Comparison of ENCODE assay signal across 8 cellular contexts in the genomic region with DNA sequence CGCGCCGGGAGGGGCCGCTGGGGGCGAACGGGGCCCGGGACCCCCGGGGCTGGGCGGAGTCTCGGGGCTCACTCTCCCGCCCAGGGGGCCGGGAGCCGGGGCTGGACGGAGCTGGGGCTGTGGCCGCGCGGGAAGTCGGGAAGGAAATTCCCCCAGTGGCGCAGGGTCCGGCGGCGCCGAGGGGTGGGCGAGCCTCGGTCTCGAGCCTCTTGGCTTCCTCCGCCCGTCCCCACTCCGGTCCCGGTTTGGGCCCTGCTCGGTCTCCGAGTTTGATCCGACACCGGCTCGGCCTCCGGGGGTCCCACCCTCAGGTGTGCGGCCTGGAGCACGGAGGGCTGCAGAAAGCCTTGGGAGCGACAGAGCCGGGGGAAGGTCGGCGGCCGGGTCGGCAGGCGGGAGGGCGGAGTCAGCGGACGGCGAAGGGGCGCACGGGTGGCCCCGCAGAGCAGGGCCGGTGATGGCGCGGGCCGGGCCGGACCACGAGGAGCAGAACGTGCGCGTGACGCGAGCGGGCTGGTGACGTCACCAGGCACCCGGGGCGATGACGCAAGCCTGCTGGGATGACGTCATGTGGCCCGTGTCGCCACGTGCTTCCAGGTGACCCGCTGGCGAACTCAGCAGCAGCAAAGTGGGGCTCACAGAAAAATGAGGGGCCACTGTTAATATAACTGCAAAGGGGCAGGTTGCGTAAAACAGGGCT. TPM values are rescaled to one million over a fixed set of nuclear protein-coding genes. Genes with fewer than 3 reads are reported as not detected.
A peak's percentile ranks its signal among the peaks of the same experiment; 100 is the strongest.
DNase-seq lines count a peak whose midpoint lies in the region; ATAC-seq and TF ChIP-seq lines count a peak whose summit lies in the region.

No MANE protein-coding gene starts in this region.

- TF ChIP-seq CTCF in HEK293 (tag by site-specific recombination; IDR thresholded peaks at IDR 0.05) (peak; percentile 16; the same call in 1 of the 2 replicates), gastroesophageal sphincter (IDR thresholded peaks at IDR 0.05) (no peak), osteocyte (IDR thresholded peaks at IDR 0.05) (no peak)

- CTCF ChIA-PET in CD8-positive, alpha-beta memory T cell (lab: Charles Lee) = interaction anchor here (1.1 to 2.1 kb wide), 3 partner anchors 8 to 89 kb away, joined by 4 to 21 read pairs (median 14); a partner anchor contains a TSS
- CTCF ChIA-PET in HEK293 (lab: Yijun Ruan, JAX) = interaction anchor here (0.6 to 2.3 kb wide), 3 partner anchors 14 to 63 kb away, joined by 4 to 20 read pairs (median 10); a partner anchor contains a TSS

- peak in 1 of 2 donors; percentile 7 for TF ChIP-seq POLR2A in gastroesophageal sphincter (IDR thresholded peaks at IDR 0.05)

- peak; percentile 72 for TF ChIP-seq EP300 in gastroesophageal sphincter (IDR thresholded peaks at IDR 0.05)

- POLR2A ChIA-PET in CD8-positive, alpha-beta memory T cell (lab: Charles Lee) = interaction anchor here (1.2 kb wide), 1 partner anchor 14 kb away, joined by 6 read pairs; a partner anchor contains a TSS
- POLR2A ChIA-PET in HEK293 (lab: Yijun Ruan, JAX) = interaction anchor here (1.0 to 6.5 kb wide), 9 partner anchors 13 to 318 kb away, joined by 3 to 44 read pairs (median 4); a partner anchor contains a TSS

- H3K9me3 Mint-ChIP-seq in CD8-positive, alpha-beta memory T cell = peaks cover 0 to 2% (median 0%) of the 10 kb centered on the region in 5 donors
- H3K9me3 Mint-ChIP-seq in activated naive CD4-positive, alpha-beta T cell treated with anti-CD3 and anti-CD28 coated beads, Interleukin-2, amount 50 U/mL, for 24 hours = no peaks in the 10 kb centered on the region
- no peaks in the 10 kb centered on the region for H3K9me3 Mint-ChIP-seq in osteocyte (ENCODE audit: unreplicated experiment)

- H3K27me3 ChIP-seq in CD8-positive, alpha-beta memory T cell (ENCODE audit: insufficient read depth, low read length, poor library complexity, severe bottlenecking) = peaks cover 41% of the 10 kb centered on the region
- H3K27me3 ChIP-seq in gastroesophageal sphincter = peaks cover 41% of the 10 kb centered on the region

- H3K36me3 ChIP-seq in CD8-positive, alpha-beta memory T cell (ENCODE audit: insufficient read depth, low read length) = no peaks in the 10 kb centered on the region
- H3K36me3 ChIP-seq in HEK293 (ENCODE audit: control insufficient read depth in 2 of 2, insufficient read depth in 1 of 2, low read length in 2 of 2) = peaks cover 0 to 40% of the 10 kb centered on the region in 2 experiments; a peak in 2 of 3 replicates
- H3K36me3 ChIP-seq in gastroesophageal sphincter = peaks cover 0 to 3% of the 10 kb centered on the region in 2 donors

- H3K4me1 ChIP-seq in CD8-positive, alpha-beta memory T cell (ENCODE audit: insufficient read depth, low read length) = peaks cover 25% of the 10 kb centered on the region
- 0 out of 2 replicates have a peak, but pooled peaks cover 3% of the 10 kb centered on the region for H3K4me1 ChIP-seq in HEK293 (ENCODE audit: control insufficient read depth, insufficient read depth, low read length)
- peaks cover 0 to 64% (median 19%) of the 10 kb centered on the region in 3 donors for H3K4me1 ChIP-seq in gastroesophageal sphincter

- peak overlapping the region; percentile 39 for H3K4me3 ChIP-seq in CD8-positive, alpha-beta memory T cell (ENCODE audit: low read length)
- peak overlapping the region; percentile 74 for H3K4me3 ChIP-seq in HEK293 (ENCODE audit: low read depth, low read length)
- H3K4me3 ChIP-seq in gastroesophageal sphincter = peak overlapping the region; percentile 55 to 86

- H3K27ac ChIP-seq in CD8-positive, alpha-beta memory T cell (ENCODE audit: low read depth, low read length) = peak overlapping the region; percentile 63
- H3K27ac ChIP-seq in HEK293 (ENCODE audit: extremely low read depth, low read depth, low read length) (peak overlapping the region; percentile 97), gastroesophageal sphincter (peak overlapping the region; percentile 91 to 99 (median 97))

- peak overlapping the region in 7 of 8 donors; percentile 85 to 94 (median 88) for H3K27ac Mint-ChIP-seq in CD8-positive, alpha-beta memory T cell
- peak overlapping the region; percentile 92 for H3K27ac Mint-ChIP-seq in activated naive CD4-positive, alpha-beta T cell treated with anti-CD3 and anti-CD28 coated beads, Interleukin-2, amount 50 U/mL, for 24 hours
- peak overlapping the region; percentile 96 for H3K27ac Mint-ChIP-seq in osteocyte (ENCODE audit: unreplicated experiment)

- H3K27me3 Mint-ChIP-seq in CD8-positive, alpha-beta memory T cell = peaks cover 31 to 45% of the 10 kb centered on the region in 2 donors
- H3K27me3 Mint-ChIP-seq in activated naive CD4-positive, alpha-beta T cell treated with anti-CD3 and anti-CD28 coated beads, Interleukin-2, amount 50 U/mL, for 24 hours = peaks cover 16% of the 10 kb centered on the region
- no peaks in the 10 kb centered on the region for H3K27me3 Mint-ChIP-seq in osteocyte (ENCODE audit: unreplicated experiment)

- 0 to 13% methylated on average over 1 to 3 of the region's 75 CpGs for WGBS in gastroesophageal sphincter (ENCODE audit: low coverage in 1 of 2), 2 donors

- no peaks in the 10 kb centered on the region for H3K9me3 ChIP-seq in CD8-positive, alpha-beta memory T cell (ENCODE audit: low read length)
- H3K9me3 ChIP-seq in HEK293 (ENCODE audit: control insufficient read depth, insufficient read depth, low read depth, low read length) = no peaks in the 10 kb centered on the region
- H3K9me3 ChIP-seq in gastroesophageal sphincter = no peaks in the 10 kb centered on the region

- H3K4me3 Mint-ChIP-seq in CD8-positive, alpha-beta memory T cell = peak overlapping the region; percentile 66 to 88 (median 78)
- H3K4me3 Mint-ChIP-seq in activated naive CD4-positive, alpha-beta T cell treated with anti-CD3 and anti-CD28 coated beads, Interleukin-2, amount 50 U/mL, for 24 hours = peak overlapping the region; percentile 86
- H3K4me3 Mint-ChIP-seq in osteocyte (ENCODE audit: unreplicated experiment) = peak overlapping the region; percentile 88

- peak; percentile 63 to 85 (median 72) for DNase-seq in CD8-positive, alpha-beta memory T cell
- peak; percentile 85 for DNase-seq in RPMI8226
- DNase-seq in osteocyte (ENCODE audit: extremely low spot score, unreplicated experiment) = peak; percentile 96
- DNase-seq in ureter (ENCODE audit: low spot score) = peak; percentile 86
- DNase-seq in NK-92 (lab: John Stamatoyannopoulos, UW; ENCODE audit: unreplicated experiment) = no peak

- peak; percentile 66 for ATAC-seq in gastroesophageal sphincter

- H3K4me1 Mint-ChIP-seq in CD8-positive, alpha-beta memory T cell = peaks cover 15 to 25% (median 15%) of the 10 kb centered on the region in 3 donors
- peaks cover 17% of the 10 kb centered on the region for H3K4me1 Mint-ChIP-seq in activated naive CD4-positive, alpha-beta T cell treated with anti-CD3 and anti-CD28 coated beads, Interleukin-2, amount 50 U/mL, for 24 hours
- H3K4me1 Mint-ChIP-seq in osteocyte (ENCODE audit: unreplicated experiment) = peaks cover 27% of the 10 kb centered on the region

- H3K36me3 Mint-ChIP-seq in CD8-positive, alpha-beta memory T cell = no peaks in the 10 kb centered on the region
- H3K36me3 Mint-ChIP-seq in activated naive CD4-positive, alpha-beta T cell treated with anti-CD3 and anti-CD28 coated beads, Interleukin-2, amount 50 U/mL, for 24 hours = peaks cover 4% of the 10 kb centered on the region
- H3K36me3 Mint-ChIP-seq in osteocyte (ENCODE audit: unreplicated experiment) = peaks cover 2% of the 10 kb centered on the region

TF ChIP-seq in HEK293, 187 proteins besides CTCF, POLR2A, EP300 and RAD21 (continues in another document):
- TF ChIP-seq ZNF114 (tag by site-specific recombination; IDR thresholded peaks at IDR 0.05) (no peak), ZBTB1 (tag by site-specific recombination; IDR thresholded peaks at IDR 0.05) (no peak), SCRT2 (tag by site-specific recombination; IDR thresholded peaks at IDR 0.05) (no peak; the same call in none of the 2 replicates), ZNF433 (tag by site-specific recombination; IDR thresholded peaks at IDR 0.05; ENCODE audit: low read depth) (no peak), ZNF561 (tag by site-specific recombination; IDR thresholded peaks at IDR 0.05; ENCODE audit: borderline replicate concordance) (no peak; the same call in none of the 2 replicates), ZNF138 (tag by site-specific recombination; IDR thresholded peaks at IDR 0.05; ENCODE audit: borderline replicate concordance) (no peak), ZNF571 (tag by site-specific recombination; IDR thresholded peaks at IDR 0.05) (no peak), SP7 (tag by site-specific recombination; IDR thresholded peaks at IDR 0.05) (peak; percentile 97)
- TF ChIP-seq, protein P1, sequence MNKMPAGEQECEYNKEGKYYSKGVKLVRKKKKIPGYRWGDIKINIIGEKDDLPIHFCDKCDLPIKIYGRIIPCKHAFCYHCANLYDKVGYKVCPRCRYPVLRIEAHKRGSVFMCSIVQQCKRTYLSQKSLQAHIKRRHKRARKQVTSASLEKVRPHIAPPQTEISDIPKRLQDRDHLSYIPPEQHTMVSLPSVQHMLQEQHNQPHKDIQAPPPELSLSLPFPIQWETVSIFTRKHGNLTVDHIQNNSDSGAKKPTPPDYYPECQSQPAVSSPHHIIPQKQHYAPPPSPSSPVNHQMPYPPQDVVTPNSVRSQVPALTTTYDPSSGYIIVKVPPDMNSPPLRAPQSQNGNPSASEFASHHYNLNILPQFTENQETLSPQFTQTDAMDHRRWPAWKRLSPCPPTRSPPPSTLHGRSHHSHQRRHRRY (tag by site-specific recombination; IDR thresholded peaks at IDR 0.05) = peak; percentile 66; the same call in 1 of the 2 replicates

RNA-seq across cellular contexts. Expression of a gene that starts 0.6 kb away (rescaled TPM):
- under 1 TPM; 0.24 to 0.62 TPM for total RNA-seq in CD8-positive, alpha-beta memory T cell
- not detected for polyA plus RNA-seq in CD8-positive, alpha-beta memory T cell
- total RNA-seq in gastroesophageal sphincter = 10 to 100 TPM; 33.6 to 77.6 (median 48.4) TPM
- 75.0 and 79.2 TPM in 2 replicates for total RNA-seq in osteocyte
- 63.6 TPM for total RNA-seq in ureter

RNA-seq across cellular contexts. Expression of a gene that starts 12.8 kb away (rescaled TPM):
- 10 to 100 TPM; 16.9 to 20.4 TPM for total RNA-seq in CD8-positive, alpha-beta memory T cell
- polyA plus RNA-seq in CD8-positive, alpha-beta memory T cell = 250 TPM
- total RNA-seq in gastroesophageal sphincter (10 to 100 TPM; 26.9 to 56.2 (median 45.9) TPM), osteocyte (29.3 and 30.6 TPM in 2 replicates), ureter (14.9 TPM)

RNA-seq across cellular contexts. Expression of a gene that starts 18.6 kb away (rescaled TPM):
- total RNA-seq in CD8-positive, alpha-beta memory T cell = not detected
- polyA plus RNA-seq in CD8-positive, alpha-beta memory T cell = not detected
- 1 to 10 TPM in 2 of 4 donors, under 1 TPM in 1, not detected in 1; 0.39 to 1.9 (median 1.4) TPM for total RNA-seq in gastroesophageal sphincter
- total RNA-seq in osteocyte = 0.13 TPM in 1 of 2 replicates, not detected in the other
- 0.10 TPM for total RNA-seq in ureter

RNA-seq across cellular contexts. Expression of a gene that starts 19.4 kb away (rescaled TPM):
- 1 to 10 TPM; 7.1 to 8.0 TPM for total RNA-seq in CD8-positive, alpha-beta memory T cell
- not detected for polyA plus RNA-seq in CD8-positive, alpha-beta memory T cell
- total RNA-seq in gastroesophageal sphincter = 10 to 100 TPM; 18.0 to 33.6 (median 23.5) TPM
- total RNA-seq in osteocyte = 175 and 191 TPM in 2 replicates
- total RNA-seq in ureter = 227 TPM

RNA-seq across cellular contexts. Expression of a gene that starts 34.2 kb away (rescaled TPM):
- total RNA-seq in CD8-positive, alpha-beta memory T cell = 1 to 10 TPM; 2.7 to 3.5 TPM
- polyA plus RNA-seq in CD8-positive, alpha-beta memory T cell = 0.49 TPM
- total RNA-seq in gastroesophageal sphincter (1 to 10 TPM in 1 of 4 donors, under 1 TPM in 1, not detected in 2; 0.62 to 2.3 TPM), osteocyte (0.21 TPM in 2 replicates), ureter (28.5 TPM)

Comparison
In these comparisons a context has a peak if more than half of its experiments do, and no peak if none do; other contexts are left out.
1. RNA of a gene that starts 0.6 kb away (total RNA-seq): 75.0 to 79.2 TPM in osteocyte, 63.6 TPM in ureter (single experiment) and 33.6 to 77.6 TPM in gastroesophageal sphincter; 0.24 to 0.62 TPM in CD8-positive, alpha-beta memory T cell; every median in the first group is over 10 times any median in the second.
2. Peak in every context shown above with its lines, with median percentiles within 50 percentile points of each other: H3K27ac ChIP-seq, H3K4me3 ChIP-seq, H3K27ac Mint-ChIP-seq and H3K4me3 Mint-ChIP-seq.